Comparison of ENCODE assay signal across 1 cellular context in genomic region chr17:77470800-77471733, GRCh38.
TF ChIP-seq lines count a peak whose summit lies in the region.

No MANE protein-coding gene starts in this region.

TF ChIP-seq in WTC11, 78 proteins besides CTCF, POLR2A, EP300 and RAD21 (continued from another document):
- no peak for TF ChIP-seq ZNF263 (CRISPR knock-in tag; IDR thresholded peaks at IDR 0.05; ENCODE audit: low read depth)
- TF ChIP-seq TEAD4 (CRISPR knock-in tag; IDR thresholded peaks at IDR 0.05), result peak; percentile 76; the same call in 1 of the 2 replicates
- no peak for TF ChIP-seq GRHL2 (CRISPR knock-in tag; IDR thresholded peaks at IDR 0.05; ENCODE audit: insufficient replicate concordance, severe bottlenecking)
- no peak for TF ChIP-seq USF1 (CRISPR knock-in tag; IDR thresholded peaks at IDR 0.05)
- TF ChIP-seq SMAD3 (CRISPR knock-in tag; IDR thresholded peaks at IDR 0.05; ENCODE audit: borderline replicate concordance), result no peak
- TF ChIP-seq, protein P1, sequence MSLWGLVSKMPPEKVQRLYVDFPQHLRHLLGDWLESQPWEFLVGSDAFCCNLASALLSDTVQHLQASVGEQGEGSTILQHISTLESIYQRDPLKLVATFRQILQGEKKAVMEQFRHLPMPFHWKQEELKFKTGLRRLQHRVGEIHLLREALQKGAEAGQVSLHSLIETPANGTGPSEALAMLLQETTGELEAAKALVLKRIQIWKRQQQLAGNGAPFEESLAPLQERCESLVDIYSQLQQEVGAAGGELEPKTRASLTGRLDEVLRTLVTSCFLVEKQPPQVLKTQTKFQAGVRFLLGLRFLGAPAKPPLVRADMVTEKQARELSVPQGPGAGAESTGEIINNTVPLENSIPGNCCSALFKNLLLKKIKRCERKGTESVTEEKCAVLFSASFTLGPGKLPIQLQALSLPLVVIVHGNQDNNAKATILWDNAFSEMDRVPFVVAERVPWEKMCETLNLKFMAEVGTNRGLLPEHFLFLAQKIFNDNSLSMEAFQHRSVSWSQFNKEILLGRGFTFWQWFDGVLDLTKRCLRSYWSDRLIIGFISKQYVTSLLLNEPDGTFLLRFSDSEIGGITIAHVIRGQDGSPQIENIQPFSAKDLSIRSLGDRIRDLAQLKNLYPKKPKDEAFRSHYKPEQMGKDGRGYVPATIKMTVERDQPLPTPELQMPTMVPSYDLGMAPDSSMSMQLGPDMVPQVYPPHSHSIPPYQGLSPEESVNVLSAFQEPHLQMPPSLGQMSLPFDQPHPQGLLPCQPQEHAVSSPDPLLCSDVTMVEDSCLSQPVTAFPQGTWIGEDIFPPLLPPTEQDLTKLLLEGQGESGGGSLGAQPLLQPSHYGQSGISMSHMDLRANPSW (CRISPR knock-in tag; conservative IDR thresholded peaks at IDR 0.05; ENCODE audit: low read depth), result no peak
- TF ChIP-seq PRDM15 (CRISPR knock-in tag; IDR thresholded peaks at IDR 0.05), result no peak
- no peak for TF ChIP-seq MXD4 (CRISPR knock-in tag; IDR thresholded peaks at IDR 0.05; ENCODE audit: borderline replicate concordance)
TF ChIP-seq in WTC11: peak in this region for 6.
